Comparison of ENCODE assay signal across 18 cellular contexts in the genomic region with DNA sequence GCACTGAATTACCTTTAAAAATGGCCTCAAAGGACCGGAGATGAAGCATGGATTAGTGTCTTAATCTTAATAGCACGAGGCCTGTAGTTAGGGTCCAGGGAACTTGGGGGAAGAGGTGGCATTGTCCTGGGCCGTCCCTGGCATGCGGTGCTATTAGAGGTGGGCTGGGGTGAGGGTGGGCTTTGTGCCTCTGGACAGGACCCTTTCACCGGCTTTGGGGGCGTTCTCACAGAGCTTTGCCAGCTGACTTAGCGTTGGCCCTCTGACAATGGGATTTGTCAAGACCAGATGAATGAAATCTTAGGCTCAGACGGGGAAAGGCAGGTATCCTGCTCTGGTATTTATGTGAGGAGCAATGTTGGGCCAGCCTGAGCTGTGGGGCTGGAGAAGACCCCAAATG.
"Had no signal": no experiment of that assay in that cellular context is flagged by ENCODE, and none has a peak within 500 bp of the region (broad histone marks: within the 10 kb centered on the region; RNA-seq: fewer than 3 reads in every experiment).

No MANE protein-coding gene starts in this region.

- H3K4me3 Mint-ChIP-seq: activated CD8-positive, alpha-beta T cell treated with anti-CD3 and anti-CD28 coated beads, Interleukin-2, amount 10 ng/mL, durations not matched to agents 7 days and 5 days; activated naive CD4-positive, alpha-beta T cell treated with anti-CD3 and anti-CD28 coated beads for 36 hours; activated naive CD8-positive, alpha-beta T cell treated with anti-CD3 and anti-CD28 coated beads, Interleukin-2, amount 50 U/mL, for 24 hours; activated T-helper 17 cell treated with anti-CD3 and anti-CD28 coated beads, Interleukin-2, amount 50 U/mL, for 72 hours; stimulated activated memory B cell treated with anti-CD40 and anti-IgM and Interleukin-4, amounts not matched to agents 10 μg/mL and 1 μg/mL and 100 μg/mL, for 72 hours; T-helper 17 cell had no signal

- H3K36me3 ChIP-seq: ascending aorta, pancreas, tibial artery, uterus had no signal

- H3K27ac Mint-ChIP-seq: activated CD8-positive, alpha-beta T cell treated with anti-CD3 and anti-CD28 coated beads, Interleukin-2, amount 10 ng/mL, durations not matched to agents 7 days and 5 days; activated naive CD4-positive, alpha-beta T cell treated with anti-CD3 and anti-CD28 coated beads for 36 hours; activated naive CD8-positive, alpha-beta T cell treated with anti-CD3 and anti-CD28 coated beads, Interleukin-2, amount 50 U/mL, for 24 hours; activated T-helper 17 cell treated with anti-CD3 and anti-CD28 coated beads, Interleukin-2, amount 50 U/mL, for 72 hours; stimulated activated memory B cell treated with anti-CD40 and anti-IgM and Interleukin-4, amounts not matched to agents 10 μg/mL and 1 μg/mL and 100 μg/mL, for 72 hours had no signal

- DNase-seq: activated CD4-positive, alpha-beta T cell treated with anti-CD3 and anti-CD28 coated beads for 4 hours; activated CD8-positive, alpha-beta T cell treated with anti-CD3 and anti-CD28 coated beads, Interleukin-2, amount 10 ng/mL, durations not matched to agents 7 days and 5 days; activated naive CD4-positive, alpha-beta T cell treated with anti-CD3 and anti-CD28 coated beads for 36 hours; activated naive CD8-positive, alpha-beta T cell treated with anti-CD3 and anti-CD28 coated beads, Interleukin-2, amount 50 U/mL, for 24 hours; activated T-cell treated with anti-CD3 and anti-CD28 coated beads for 4 hours; dermis blood vessel endothelial cell; erythroblast; hippocampal formation; kidney; left ventricle myocardium superior; stimulated activated CD4-positive, alpha-beta T cell treated with anti-CD3 and anti-CD28 coated beads, Interleukin-2, amount 100 ng/mL, for 48 hours; T-helper 17 cell; tibial artery; uterus had no signal

- H3K27me3 ChIP-seq: ascending aorta, pancreas, tibial artery, uterus had no signal

- H3K36me3 Mint-ChIP-seq: stimulated activated memory B cell treated with anti-CD40 and anti-IgM and Interleukin-4, amounts not matched to agents 10 μg/mL and 1 μg/mL and 100 μg/mL, for 72 hours had no signal

- H3K4me1 ChIP-seq: ascending aorta, pancreas, tibial artery, uterus had no signal

- ATAC-seq: activated CD8-positive, alpha-beta T cell treated with anti-CD3 and anti-CD28 coated beads, Interleukin-2, amount 10 ng/mL, durations not matched to agents 7 days and 5 days; activated naive CD8-positive, alpha-beta T cell treated with anti-CD3 and anti-CD28 coated beads, Interleukin-2, amount 50 U/mL, for 24 hours; activated T-helper 17 cell treated with anti-CD3 and anti-CD28 coated beads, Interleukin-2, amount 50 U/mL, for 72 hours; left ventricle myocardium superior; stimulated activated memory B cell treated with anti-CD40 and anti-IgM and Interleukin-4, amounts not matched to agents 10 μg/mL and 1 μg/mL and 100 μg/mL, for 72 hours; T-helper 17 cell had no signal

- H3K9me3 ChIP-seq: pancreas, uterus had no signal

- H3K27ac ChIP-seq: ascending aorta, pancreas, tibial artery, uterus had no signal

- H3K4me3 ChIP-seq: ascending aorta, pancreas, tibial artery, uterus had no signal
